ENCODE assay signal across 16 cellular contexts in genomic region chr6:162029873-162030576, GRCh38.
"Had no signal": no experiment of that assay in that cellular context is flagged by ENCODE, and none has a peak within 500 bp of the region (broad histone marks: within the 10 kb centered on the region; RNA-seq: fewer than 3 reads in every experiment).

No MANE protein-coding gene starts in this region.

- H3K36me3 Mint-ChIP-seq: activated CD8-positive, alpha-beta memory T cell treated with anti-CD3 and anti-CD28 coated beads, Interleukin-2, amount 10 ng/mL, durations not matched to agents 7 days and 5 days; brain; T-cell had no signal

- H3K4me3 Mint-ChIP-seq: activated CD8-positive, alpha-beta memory T cell treated with anti-CD3 and anti-CD28 coated beads, Interleukin-2, amount 10 ng/mL, durations not matched to agents 7 days and 5 days; brain; central memory CD8-positive, alpha-beta T cell; T-cell had no signal

- H3K27me3 Mint-ChIP-seq: activated CD8-positive, alpha-beta memory T cell treated with anti-CD3 and anti-CD28 coated beads, Interleukin-2, amount 10 ng/mL, durations not matched to agents 7 days and 5 days; brain; central memory CD8-positive, alpha-beta T cell; T-cell had no signal

- H3K4me1 Mint-ChIP-seq: brain; central memory CD8-positive, alpha-beta T cell; T-cell had no signal

- H3K27me3 ChIP-seq: esophagus squamous epithelium, foreskin keratinocyte, right atrium auricular region had no signal

- H3K36me3 ChIP-seq: esophagus squamous epithelium, right atrium auricular region, WERI-Rb-1 had no signal

- H3K9me3 ChIP-seq: esophagus squamous epithelium, right atrium auricular region had no signal

- H3K4me1 ChIP-seq: esophagus squamous epithelium, foreskin keratinocyte, right atrium auricular region had no signal

- DNase-seq: activated CD4-positive, alpha-beta T cell treated with anti-CD3 and anti-CD28 coated beads for 4 hours; activated CD8-positive, alpha-beta memory T cell treated with anti-CD3 and anti-CD28 coated beads, Interleukin-2, amount 10 ng/mL, durations not matched to agents 7 days and 5 days; activated naive CD4-positive, alpha-beta T cell treated with anti-CD3 and anti-CD28 coated beads, Interleukin-2, amount 50 U/mL, for 16 hours; amniotic stem cell; esophagus squamous epithelium; foreskin keratinocyte; head of caudate nucleus; mesendoderm; small intestine; T-cell; WERI-Rb-1 had no signal

- H3K27ac Mint-ChIP-seq: activated CD8-positive, alpha-beta memory T cell treated with anti-CD3 and anti-CD28 coated beads, Interleukin-2, amount 10 ng/mL, durations not matched to agents 7 days and 5 days; brain; progenitor cell of endocrine pancreas; T-cell had no signal

- ATAC-seq: activated CD8-positive, alpha-beta memory T cell treated with anti-CD3 and anti-CD28 coated beads, Interleukin-2, amount 10 ng/mL, durations not matched to agents 7 days and 5 days; foreskin keratinocyte; T-cell had no signal

- H3K9me3 Mint-ChIP-seq: brain had no signal

- H3K27ac ChIP-seq: coronary artery, esophagus squamous epithelium, foreskin keratinocyte, right atrium auricular region, WERI-Rb-1 had no signal

- H3K4me3 ChIP-seq: coronary artery, esophagus squamous epithelium, right atrium auricular region had no signal
